Comparison of ENCODE assay signal across 9 cellular contexts in genomic region chr14:69768873-69769272, GRCh38. TPM values are rescaled to one million over a fixed set of nuclear protein-coding genes. Genes with fewer than 3 reads are reported as not detected.
DNase-seq lines count a peak whose midpoint lies in the region; ATAC-seq, FAIRE-seq and TF ChIP-seq lines count a peak whose summit lies in the region.
"Had no signal": no experiment of that assay in that cellular context is flagged by ENCODE, and none has a peak within 500 bp of the region (broad histone marks: within the 10 kb centered on the region; RNA-seq: fewer than 3 reads in every experiment).

No MANE protein-coding gene starts in this region.

- H3K9me3 ChIP-seq in iPS-18a (ENCODE audit: control insufficient read depth, low read depth, low read length): no peaks in the 10 kb centered on the region
- H3K9me3 ChIP-seq in spleen: no peaks in the 10 kb centered on the region

- 75 to 81% (median 77%) methylated on average over 8 of the region's 8 CpGs for whole genome bisulfite sequencing in spleen, 5 donors

- H3K27me3 ChIP-seq in iPS-18a (ENCODE audit: control insufficient read depth, insufficient read depth, low read length) (no peaks in the 10 kb centered on the region), spleen (replicated peaks in 1 of 7) (no peaks in the 10 kb centered on the region)

- H3K27me3 Mint-ChIP-seq in T-helper 1 cell treated with Interleukin-12 subunit alpha and Interleukin-12 subunit beta and Interleukin-4 antibody, amounts not matched to agents 30 μg/mL and 1 μg/mL, for 36 hours (ENCODE audit: low read depth): peaks cover 8% of the 10 kb centered on the region
- H3K27me3 Mint-ChIP-seq in activated T-helper 1 cell treated with anti-CD3 and anti-CD28 coated beads, Interleukin-12 subunit alpha, Interleukin-12 subunit beta, Interleukin-2, Interleukin-4 antibody, amounts not matched to agents 30 ng/mL and 10 ng/mL and 1 ng/mL, durations not matched to agents 14 hours and 24 hours and 36 hours (ENCODE audit: insufficient read depth): peaks cover 2% of the 10 kb centered on the region

- H3K4me3 Mint-ChIP-seq in T-helper 1 cell treated with Interleukin-12 subunit alpha and Interleukin-12 subunit beta and Interleukin-4 antibody, amounts not matched to agents 30 μg/mL and 1 μg/mL, for 36 hours: peak overlapping the region; percentile 99
- peak overlapping the region; percentile 94 for H3K4me3 Mint-ChIP-seq in activated T-helper 1 cell treated with anti-CD3 and anti-CD28 coated beads, Interleukin-12 subunit alpha, Interleukin-12 subunit beta, Interleukin-2, Interleukin-4 antibody, amounts not matched to agents 30 ng/mL and 10 ng/mL and 1 ng/mL, durations not matched to agents 14 hours and 24 hours and 36 hours

- H3K9ac ChIP-seq in iPS-18a (ENCODE audit: low read length): no peak overlapping the region

- H3K9me3 Mint-ChIP-seq in T-helper 1 cell treated with Interleukin-12 subunit alpha and Interleukin-12 subunit beta and Interleukin-4 antibody, amounts not matched to agents 30 μg/mL and 1 μg/mL, for 36 hours: peaks cover 4% of the 10 kb centered on the region
- peaks cover 4% of the 10 kb centered on the region for H3K9me3 Mint-ChIP-seq in activated T-helper 1 cell treated with anti-CD3 and anti-CD28 coated beads, Interleukin-12 subunit alpha, Interleukin-12 subunit beta, Interleukin-2, Interleukin-4 antibody, amounts not matched to agents 30 ng/mL and 10 ng/mL and 1 ng/mL, durations not matched to agents 14 hours and 24 hours and 36 hours

- H3K4me1 Mint-ChIP-seq in T-helper 1 cell treated with Interleukin-12 subunit alpha and Interleukin-12 subunit beta and Interleukin-4 antibody, amounts not matched to agents 30 μg/mL and 1 μg/mL, for 36 hours (ENCODE audit: low read depth): peaks cover 49% of the 10 kb centered on the region
- H3K4me1 Mint-ChIP-seq in activated T-helper 1 cell treated with anti-CD3 and anti-CD28 coated beads, Interleukin-12 subunit alpha, Interleukin-12 subunit beta, Interleukin-2, Interleukin-4 antibody, amounts not matched to agents 30 ng/mL and 10 ng/mL and 1 ng/mL, durations not matched to agents 14 hours and 24 hours and 36 hours (ENCODE audit: low read depth): peaks cover 73% of the 10 kb centered on the region

- TF ChIP-seq POLR2A in spleen (IDR thresholded peaks at IDR 0.05): no peak

- ATAC-seq in GM18868 (IDR thresholded peaks at IDR 0.05; ENCODE audit: unreplicated experiment): no peak

- no peak for FAIRE-seq in RCC 7860 (lab: Jason Lieb, UNC)

- TF ChIP-seq CTCF in spleen (IDR thresholded peaks at IDR 0.05 in 8 of 11, conservative IDR thresholded peaks at IDR 0.05 in 3 of 11): no peak

- H3K36me3 ChIP-seq in iPS-18a (ENCODE audit: control insufficient read depth, low read depth, low read length) (peaks cover 61% of the 10 kb centered on the region), spleen (peaks cover 12 to 60% (median 58%) of the 10 kb centered on the region in 6 donors)

- intact Hi-C loops in activated T-helper 1 cell treated with anti-CD3 and anti-CD28 coated beads, Interleukin-12 subunit alpha, Interleukin-12 subunit beta, Interleukin-2, Interleukin-4 antibody, amounts not matched to agents 30 ng/mL and 10 ng/mL and 1 ng/mL, durations not matched to agents 14 hours and 24 hours and 36 hours (cut with micrococcal nuclease): loop anchor here (5.0 to 10.0 kb wide), 3 partner anchors 586 to 1952 kb away; partner anchors contain the start of genes COX16, RAD51B, TTC9 and ZFYVE26
- intact Hi-C loops in spleen (cut with DNase I; ENCODE audit: low total_unique reads): no loop called here

- H3K4me3 ChIP-seq in iPS-18a (ENCODE audit: low read length) (peak overlapping the region; percentile 99), spleen (peak overlapping the region; percentile 56 to 88 (median 78))

- no peak overlapping the region for H3K27ac ChIP-seq in iPS-18a (ENCODE audit: low read length)
- peak overlapping the region in 6 of 8 donors; percentile 14 to 100 (median 98) for H3K27ac ChIP-seq in spleen

- peaks cover 6% of the 10 kb centered on the region for H3K4me1 ChIP-seq in iPS-18a (ENCODE audit: control insufficient read depth, low read depth, low read length)
- peaks cover 33 to 75% (median 60%) of the 10 kb centered on the region in 6 donors for H3K4me1 ChIP-seq in spleen

- peaks cover 60% of the 10 kb centered on the region for H3K36me3 Mint-ChIP-seq in T-helper 1 cell treated with Interleukin-12 subunit alpha and Interleukin-12 subunit beta and Interleukin-4 antibody, amounts not matched to agents 30 μg/mL and 1 μg/mL, for 36 hours (ENCODE audit: low read depth)
- H3K36me3 Mint-ChIP-seq in activated T-helper 1 cell treated with anti-CD3 and anti-CD28 coated beads, Interleukin-12 subunit alpha, Interleukin-12 subunit beta, Interleukin-2, Interleukin-4 antibody, amounts not matched to agents 30 ng/mL and 10 ng/mL and 1 ng/mL, durations not matched to agents 14 hours and 24 hours and 36 hours (ENCODE audit: low read depth): peaks cover 57% of the 10 kb centered on the region

- no peak for DNase-seq in T-helper 1 cell
- DNase-seq in activated T-helper 1 cell treated with anti-CD3 and anti-CD28 coated beads, Interleukin-12 subunit alpha, Interleukin-12 subunit beta, Interleukin-2, Interleukin-4 antibody, amounts not matched to agents 30 ng/mL and 10 ng/mL and 1 ng/mL, durations not matched to agents 14 hours and 24 hours and 36 hours (ENCODE audit: low spot score): no peak
- no peak for DNase-seq in spleen
- no peak for DNase-seq in RCC 7860 (ENCODE audit: low spot score)
- DNase-seq in OCI-M2 (lab: John Stamatoyannopoulos, UW; ENCODE audit: unreplicated experiment): no peak
- DNase-seq: NCI-H69 had no signal

- peak overlapping the region; percentile 99 for H3K27ac Mint-ChIP-seq in T-helper 1 cell treated with Interleukin-12 subunit alpha and Interleukin-12 subunit beta and Interleukin-4 antibody, amounts not matched to agents 30 μg/mL and 1 μg/mL, for 36 hours
- H3K27ac Mint-ChIP-seq in activated T-helper 1 cell treated with anti-CD3 and anti-CD28 coated beads, Interleukin-12 subunit alpha, Interleukin-12 subunit beta, Interleukin-2, Interleukin-4 antibody, amounts not matched to agents 30 ng/mL and 10 ng/mL and 1 ng/mL, durations not matched to agents 14 hours and 24 hours and 36 hours: peak overlapping the region; percentile 98

RNA-seq across cellular contexts. Expression of gene SRSF5, which starts 1.9 kb away (rescaled TPM):
- total RNA-seq in activated T-helper 1 cell treated with anti-CD3 and anti-CD28 coated beads, Interleukin-12 subunit alpha, Interleukin-12 subunit beta, Interleukin-2, Interleukin-4 antibody, amounts not matched to agents 30 ng/mL and 10 ng/mL and 1 ng/mL, durations not matched to agents 14 hours and 24 hours and 36 hours: 304 and 311 TPM in 2 replicates
- 100 to 1,000 TPM; 416 to 612 (median 512) TPM for total RNA-seq in spleen
- 100 to 1,000 TPM; 366 to 491 (median 381) TPM for polyA plus RNA-seq in spleen

RNA-seq across cellular contexts. Expression of gene SLC10A1, which starts 28.2 kb away (rescaled TPM):
- not detected in 2 replicates for total RNA-seq in activated T-helper 1 cell treated with anti-CD3 and anti-CD28 coated beads, Interleukin-12 subunit alpha, Interleukin-12 subunit beta, Interleukin-2, Interleukin-4 antibody, amounts not matched to agents 30 ng/mL and 10 ng/mL and 1 ng/mL, durations not matched to agents 14 hours and 24 hours and 36 hours
- total RNA-seq in spleen: not detected
- not detected for polyA plus RNA-seq in spleen
